8 cellular contexts compared by ENCODE assay signal in genomic region chr18:34492652-34493051, GRCh38.
A peak's percentile ranks its signal among the peaks of the same experiment; 100 is the strongest.
DNase-seq lines count a peak whose midpoint lies in the region; ATAC-seq and TF ChIP-seq lines count a peak whose summit lies in the region.

No MANE protein-coding gene starts in this region.

- no peak overlapping the region for H3K27ac ChIP-seq in right cardiac atrium (ENCODE audit: low read length)
- peak overlapping the region; percentile 60 for H3K27ac ChIP-seq in subcutaneous abdominal adipose tissue (ENCODE audit: low read depth, low read length)

- H3K4me1 ChIP-seq in right cardiac atrium (ENCODE audit: control insufficient read depth, insufficient read depth, low read length): no peaks in the 10 kb centered on the region
- H3K4me1 ChIP-seq in subcutaneous abdominal adipose tissue (ENCODE audit: control insufficient read depth in 5 of 5, insufficient read depth in 5 of 5, low read length in 5 of 5): peaks cover 0 to 24% (median 15%) of the 10 kb centered on the region in 5 donors

- H3K9ac ChIP-seq in subcutaneous abdominal adipose tissue (ENCODE audit: low read length in 5 of 5): peak overlapping the region in 1 of 5 donors; percentile 60

- TF ChIP-seq POLR2A in lower leg skin (IDR thresholded peaks at IDR 0.05): no peak

- H3K27me3 ChIP-seq in right cardiac atrium (ENCODE audit: control insufficient read depth, insufficient read depth) (no peaks in the 10 kb centered on the region), subcutaneous abdominal adipose tissue (ENCODE audit: control insufficient read depth in 5 of 5, insufficient read depth in 4 of 5, low read length in 5 of 5) (no peaks in the 10 kb centered on the region)

- no peaks in the 10 kb centered on the region for H3K9me3 ChIP-seq in right cardiac atrium (ENCODE audit: control insufficient read depth, low read length)
- H3K9me3 ChIP-seq in subcutaneous abdominal adipose tissue (ENCODE audit: control insufficient read depth in 5 of 5, low read length in 5 of 5): no peaks in the 10 kb centered on the region

- intact Hi-C loops in right cardiac atrium (cut with DNase I): loop anchor here in 1 of 4 donors (5.0 kb wide), 1 partner anchor 155 kb away; no protein-coding TSS in a partner anchor
- intact Hi-C loops in lower leg skin (cut with DNase I; ENCODE audit: low total_unique reads): no loop called here

- no peaks in the 10 kb centered on the region for H3K36me3 ChIP-seq in subcutaneous abdominal adipose tissue (ENCODE audit: control insufficient read depth in 5 of 5, insufficient read depth in 5 of 5, low read length in 5 of 5)

- peak; percentile 12 for DNase-seq in NCI-H1694 treated with DMSO at 0.1 percent for 48 hours (lab: John Stamatoyannopoulos, UW)
- DNase-seq in NCI-H1694 (lab: John Stamatoyannopoulos, UW): no peak
- DNase-seq in OCI-M1 (lab: John Stamatoyannopoulos, UW): peak; percentile 49
- no peak for DNase-seq in right cardiac atrium
- DNase-seq in lower leg skin (ENCODE audit: low spot score in 2 of 2): no peak
- DNase-seq in NCI-H2107 (lab: John Stamatoyannopoulos, UW): no peak

- H3K4me3 ChIP-seq in right cardiac atrium (ENCODE audit: low read length) (peak overlapping the region; percentile 82), subcutaneous abdominal adipose tissue (ENCODE audit: low read depth in 1 of 5, low read length in 5 of 5) (peak overlapping the region in 4 of 5 donors; percentile 70 to 78 (median 72)), lower leg skin (ENCODE audit: low read depth, poor library complexity, severe bottlenecking) (no peak overlapping the region)

- ATAC-seq in right cardiac atrium: no peak
- ATAC-seq in GM21360 (IDR thresholded peaks at IDR 0.05; ENCODE audit: unreplicated experiment): no peak

- no peak for TF ChIP-seq CTCF in lower leg skin (IDR thresholded peaks at IDR 0.05)

Comparison
In these comparisons a context has a peak if more than half of its experiments do, and no peak if none do; other contexts are left out.
1. DNase-seq: peak in NCI-H1694 treated with DMSO at 0.1 percent for 48 hours (single experiment) and OCI-M1 (single experiment); none in NCI-H1694 (single experiment), right cardiac atrium (0 of 3), lower leg skin (0 of 2) and NCI-H2107 (single experiment).